Comparison of ENCODE assay signal across 21 cellular contexts in genomic region chr7:101824440-101824839, GRCh38.
"Had no signal": no experiment of that assay in that cellular context is flagged by ENCODE, and none has a peak within 500 bp of the region (broad histone marks: within the 10 kb centered on the region; RNA-seq: fewer than 3 reads in every experiment).

No MANE protein-coding gene starts in this region.

- H3K4me2 ChIP-seq: smooth muscle cell had no signal

- H3K36me3 ChIP-seq: pancreas, right lobe of liver, thoracic aorta had no signal

- H3K27ac ChIP-seq: body of pancreas, dorsolateral prefrontal cortex, pancreas, right lobe of liver, thoracic aorta had no signal

- H3K4me1 ChIP-seq: pancreas had no signal

- FAIRE-seq: colon, kidney, pancreas, urothelium cell line had no signal

- H3K9me3 ChIP-seq: body of pancreas, left lung, pancreas, right lobe of liver, thoracic aorta had no signal

- ATAC-seq: activated CD4-positive, alpha-beta T cell treated with anti-CD3 and anti-CD28 coated beads for 36 hours; activated CD8-positive, alpha-beta memory T cell treated with anti-CD3 and anti-CD28 coated beads, Interleukin-2, amount 10 ng/mL, durations not matched to agents 7 days and 5 days; body of pancreas; left lung; naive thymus-derived CD8-positive, alpha-beta T cell; pancreas; right lobe of liver; stimulated activated effector memory CD8-positive, alpha-beta T cell treated with anti-CD3 and anti-CD28 coated beads, Interleukin-12 subunit alpha, Interleukin-12 subunit beta, amount 100 ng/mL, for 72 hours had no signal

- H3K4me3 Mint-ChIP-seq: activated CD4-positive, alpha-beta memory T cell treated with anti-CD3 and anti-CD28 coated beads for 36 hours; activated CD4-positive, alpha-beta T cell treated with anti-CD3 and anti-CD28 coated beads for 36 hours; activated CD8-positive, alpha-beta memory T cell treated with anti-CD3 and anti-CD28 coated beads, Interleukin-2, amount 10 ng/mL, durations not matched to agents 7 days and 5 days; activated T-cell treated with anti-CD3 and anti-CD28 coated beads, Interleukin-2, amount 50 U/mL, for 24 hours; memory B cell; stimulated activated effector memory CD8-positive, alpha-beta T cell treated with anti-CD3 and anti-CD28 coated beads, Interleukin-12 subunit alpha, Interleukin-12 subunit beta, amount 100 ng/mL, for 72 hours had no signal

- H3K36me3 Mint-ChIP-seq: activated CD4-positive, alpha-beta memory T cell treated with anti-CD3 and anti-CD28 coated beads for 36 hours had no signal

- H3K9me3 Mint-ChIP-seq: activated CD4-positive, alpha-beta memory T cell treated with anti-CD3 and anti-CD28 coated beads for 36 hours; activated T-cell treated with anti-CD3 and anti-CD28 coated beads, Interleukin-2, amount 50 U/mL, for 24 hours; activated T-helper 2 cell treated with anti-CD3 and anti-CD28 coated beads, Interferon-gamma antibody, Interleukin-2, Interleukin-4, amounts not matched to agents 10 μg/mL and 5 μg/mL and 100 μg/mL, durations not matched to agents 14 hours and 24 hours and 36 hours; memory B cell; naive thymus-derived CD8-positive, alpha-beta T cell; stimulated activated effector memory CD8-positive, alpha-beta T cell treated with anti-CD3 and anti-CD28 coated beads, Interleukin-12 subunit alpha, Interleukin-12 subunit beta, amount 100 ng/mL, for 72 hours had no signal

- H3K4me3 ChIP-seq: body of pancreas, left lung, pancreas, right lobe of liver, smooth muscle cell, thoracic aorta had no signal

- H3K4me1 Mint-ChIP-seq: activated CD8-positive, alpha-beta memory T cell treated with anti-CD3 and anti-CD28 coated beads, Interleukin-2, amount 10 ng/mL, durations not matched to agents 7 days and 5 days had no signal

- H3K27ac Mint-ChIP-seq: activated CD4-positive, alpha-beta memory T cell treated with anti-CD3 and anti-CD28 coated beads for 36 hours; activated CD4-positive, alpha-beta T cell treated with anti-CD3 and anti-CD28 coated beads for 36 hours; activated CD8-positive, alpha-beta memory T cell treated with anti-CD3 and anti-CD28 coated beads, Interleukin-2, amount 10 ng/mL, durations not matched to agents 7 days and 5 days; activated T-cell treated with anti-CD3 and anti-CD28 coated beads, Interleukin-2, amount 50 U/mL, for 24 hours; activated T-helper 2 cell treated with anti-CD3 and anti-CD28 coated beads, Interferon-gamma antibody, Interleukin-2, Interleukin-4, amounts not matched to agents 10 μg/mL and 5 μg/mL and 100 μg/mL, durations not matched to agents 14 hours and 24 hours and 36 hours; memory B cell; naive thymus-derived CD8-positive, alpha-beta T cell; stimulated activated effector memory CD8-positive, alpha-beta T cell treated with anti-CD3 and anti-CD28 coated beads, Interleukin-12 subunit alpha, Interleukin-12 subunit beta, amount 100 ng/mL, for 72 hours had no signal

- H3K27me3 Mint-ChIP-seq: activated CD4-positive, alpha-beta memory T cell treated with anti-CD3 and anti-CD28 coated beads for 36 hours; activated CD4-positive, alpha-beta T cell treated with anti-CD3 and anti-CD28 coated beads for 36 hours; activated T-cell treated with anti-CD3 and anti-CD28 coated beads, Interleukin-2, amount 50 U/mL, for 24 hours; memory B cell; naive thymus-derived CD8-positive, alpha-beta T cell had no signal

- H3K27me3 ChIP-seq: body of pancreas, dorsolateral prefrontal cortex, left lung, pancreas, right lobe of liver had no signal

- DNase-seq: activated CD4-positive, alpha-beta memory T cell treated with anti-CD3 and anti-CD28 coated beads for 36 hours; activated CD4-positive, alpha-beta T cell treated with anti-CD3 and anti-CD28 coated beads for 36 hours; activated CD8-positive, alpha-beta memory T cell treated with anti-CD3 and anti-CD28 coated beads, Interleukin-2, amount 10 ng/mL, durations not matched to agents 7 days and 5 days; activated naive CD4-positive, alpha-beta T cell treated with Interleukin-2 at 50 U/mL for 16 hours; activated T-cell treated with anti-CD3 and anti-CD28 coated beads, Interleukin-2, amount 50 U/mL, for 24 hours; body of pancreas; dorsolateral prefrontal cortex; foreskin melanocyte; kidney; naive thymus-derived CD8-positive, alpha-beta T cell; pancreas; stimulated activated CD4-positive, alpha-beta T cell treated with anti-CD3 and anti-CD28 coated beads, Interleukin-4, amount 100 ng/mL, for 24 hours had no signal
